1 cellular context compared by ENCODE assay signal in genomic region chr13:27264648-27265047, GRCh38.
TF ChIP-seq lines count a peak whose summit lies in the region.

No MANE protein-coding gene starts in this region.

TF ChIP-seq in GM23338, 12 proteins besides CTCF, POLR2A, EP300 and RAD21 (continued from another document):
- no peak for TF ChIP-seq ETS1 (IDR thresholded peaks at IDR 0.05)
- TF ChIP-seq EZH2phosphoT487 (IDR thresholded peaks at IDR 0.05; ENCODE audit: unreplicated experiment) = no peak
- TF ChIP-seq ZNF114 (CRISPR knock-in tag; IDR thresholded peaks at IDR 0.05) = no peak
- TF ChIP-seq ZNF331 (CRISPR knock-in tag; IDR thresholded peaks at IDR 0.05; ENCODE audit: low read depth) = no peak
- no peak for TF ChIP-seq JUNB (IDR thresholded peaks at IDR 0.05; ENCODE audit: unreplicated experiment)
- no peak for TF ChIP-seq REST (IDR thresholded peaks at IDR 0.05; ENCODE audit: unreplicated experiment)
- no peak for TF ChIP-seq POLR2AphosphoS5 (IDR thresholded peaks at IDR 0.05; ENCODE audit: low read depth)
TF ChIP-seq in GM23338: peak in this region for 0.
